In the genomic region with DNA sequence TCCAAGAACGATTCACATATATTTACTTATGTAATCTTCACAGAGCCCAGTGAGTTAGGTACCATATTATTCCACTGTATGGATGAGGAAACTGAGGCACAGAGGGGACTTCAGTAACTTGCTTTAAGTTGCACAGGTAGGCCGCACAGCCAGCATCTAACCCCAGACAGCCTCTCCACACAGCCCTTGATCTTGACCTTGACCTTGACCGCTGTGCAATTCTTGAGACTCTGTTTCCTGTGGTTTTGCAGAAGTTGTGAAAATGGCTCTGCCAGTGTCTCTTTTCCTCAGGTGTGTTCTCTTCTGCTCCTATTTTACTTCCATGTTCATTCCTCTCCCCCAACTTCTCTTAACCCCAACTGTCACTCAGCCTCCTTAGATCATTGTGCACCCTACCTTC, we compare ENCODE assay signal across 24 cellular contexts.
"Had no signal": no experiment of that assay in that cellular context is flagged by ENCODE, and none has a peak within 500 bp of the region (broad histone marks: within the 10 kb centered on the region; RNA-seq: fewer than 3 reads in every experiment).

No MANE protein-coding gene starts in this region.

- H3K4me3 ChIP-seq: gastroesophageal sphincter, heart left ventricle, hepatocyte, left lung, lower lobe of right lung, mucosa of descending colon had no signal

- H3K27me3 Mint-ChIP-seq: dendritic cell treated with granulocyte-macrophage colony-stimulating factor and Interleukin-4, amounts not matched to agents 40 ng/mL and 50 ng/mL, for 4 days; effector memory CD8-positive, alpha-beta T cell; naive B cell had no signal

- DNase-seq: cortex of kidney; effector CD8-positive, alpha-beta T cell; effector memory CD8-positive, alpha-beta T cell; endodermal cell; erythroblast; foreskin keratinocyte; heart left ventricle; hypothalamus; immature natural killer cell; islet precursor cell; left cardiac atrium; left lung; left ventricle myocardium superior; lower lobe of right lung; mesenchymal stem cell; mucosa of descending colon; naive B cell had no signal

- H3K4me1 ChIP-seq: foreskin keratinocyte, gastroesophageal sphincter, heart left ventricle, left lung, lower lobe of right lung had no signal

- H3K9me3 ChIP-seq: lower lobe of right lung had no signal

- H3K36me3 ChIP-seq: gastroesophageal sphincter, heart left ventricle, left lung, lower lobe of right lung had no signal

- H2AFZ ChIP-seq: hepatocyte had no signal

- H3K9me3 Mint-ChIP-seq: endodermal cell had no signal

- H3K4me2 ChIP-seq: hepatocyte had no signal

- H3K79me2 ChIP-seq: hepatocyte had no signal

- FAIRE-seq: colon, endometrium had no signal

- H3K4me3 Mint-ChIP-seq: dendritic cell treated with granulocyte-macrophage colony-stimulating factor and Interleukin-4, amounts not matched to agents 40 ng/mL and 50 ng/mL, for 4 days; effector memory CD8-positive, alpha-beta T cell; endodermal cell; immature natural killer cell; mesothelial cell of epicardium; naive B cell had no signal

- H3K27ac Mint-ChIP-seq: dendritic cell treated with granulocyte-macrophage colony-stimulating factor and Interleukin-4, amounts not matched to agents 40 ng/mL and 50 ng/mL, for 4 days; effector memory CD8-positive, alpha-beta T cell; endodermal cell; immature natural killer cell; mesothelial cell of epicardium; naive B cell had no signal

- H3K36me3 Mint-ChIP-seq: immature natural killer cell, mesothelial cell of epicardium, naive B cell had no signal

- H3K27ac ChIP-seq: epithelial cell of prostate, foreskin keratinocyte, gastroesophageal sphincter, heart left ventricle, hepatocyte, left lung, lower lobe of right lung had no signal

- H3K4me1 Mint-ChIP-seq: endodermal cell, immature natural killer cell, mesothelial cell of epicardium, naive B cell had no signal
